ENCODE assay signal across 8 cellular contexts in genomic region chr17:4986951-4987766, GRCh38. TPM values are rescaled to one million over a fixed set of nuclear protein-coding genes. Genes with fewer than 3 reads are reported as not detected.
DNase-seq lines count a peak whose midpoint lies in the region; ATAC-seq lines count a peak whose summit lies in the region.

TSS of gene CAMTA2 (minus strand) at chr17:4987675. CDS start at chr17:4986222, 1,453 bp downstream.

- H3K27me3 ChIP-seq in HUES64 (ENCODE audit: insufficient read depth, low read length) = peaks cover 11% of the 10 kb centered on the region; the same call in 1 of the 2 replicates
- no peaks in the 10 kb centered on the region for H3K27me3 ChIP-seq in muscle layer of duodenum (ENCODE audit: low read depth, low read length)

- no peaks in the 10 kb centered on the region for H3K9me3 Mint-ChIP-seq in activated T-cell treated with anti-CD3 and anti-CD28 coated beads, Interleukin-2, amount 50 U/mL, for 24 hours

- H3K27me3 Mint-ChIP-seq in activated T-cell treated with anti-CD3 and anti-CD28 coated beads, Interleukin-2, amount 50 U/mL, for 24 hours = no peaks in the 10 kb centered on the region

- H3K4me1 ChIP-seq in HUES64 (ENCODE audit: insufficient read depth, low read length) (peaks cover 9% of the 10 kb centered on the region; the same call in 1 of the 2 replicates), muscle layer of duodenum (ENCODE audit: control insufficient read depth in 1 of 2, insufficient read depth in 2 of 2, low read length in 2 of 2) (peaks cover 15 to 24% of the 10 kb centered on the region in 2 donors)

- peak within 1 kb of the TSS; percentile 93 for H3K4me3 Mint-ChIP-seq in activated T-cell treated with anti-CD3 and anti-CD28 coated beads, Interleukin-2, amount 50 U/mL, for 24 hours

- peak; percentile 64 for DNase-seq in COLO829 (ENCODE audit: low spot score)
- peak; percentile 36 for DNase-seq in OCI-M2 (lab: John Stamatoyannopoulos, UW; ENCODE audit: unreplicated experiment)
- peak; percentile 94 for DNase-seq in activated T-cell treated with anti-CD3 and anti-CD28 coated beads, Interleukin-2, amount 50 U/mL, for 24 hours
- DNase-seq in stimulated activated CD8-positive, alpha-beta memory T cell treated with anti-CD3 and anti-CD28 coated beads, Interleukin-7, amount 100 ng/mL, for 48 hours (ENCODE audit: extremely low read depth in 1 of 2, low read depth in 1 of 2) = peak; percentile 77 to 84

- H3K9ac ChIP-seq in HUES64 (ENCODE audit: low read depth, low read length) = peak within 1 kb of the TSS; percentile 18

- ATAC-seq in GM21360 (IDR thresholded peaks at IDR 0.05; ENCODE audit: unreplicated experiment) (peak; percentile 45), esophagus mucosa (peak; percentile 80)

- peaks cover 52% of the 10 kb centered on the region for H3K4me1 Mint-ChIP-seq in activated T-cell treated with anti-CD3 and anti-CD28 coated beads, Interleukin-2, amount 50 U/mL, for 24 hours (ENCODE audit: low read depth)

- peak within 1 kb of the TSS; percentile 97 for H3K27ac Mint-ChIP-seq in activated T-cell treated with anti-CD3 and anti-CD28 coated beads, Interleukin-2, amount 50 U/mL, for 24 hours

- 2% methylated on average over 78 of the region's 78 CpGs for WGBS in HUES64

- H3K9me3 ChIP-seq in HUES64 (ENCODE audit: insufficient read depth, low read depth, low read length) (no peaks in the 10 kb centered on the region), muscle layer of duodenum (ENCODE audit: control insufficient read depth in 1 of 2, low read length in 2 of 2) (no peaks in the 10 kb centered on the region)

- peaks cover 70% of the 10 kb centered on the region for H3K36me3 Mint-ChIP-seq in activated T-cell treated with anti-CD3 and anti-CD28 coated beads, Interleukin-2, amount 50 U/mL, for 24 hours (ENCODE audit: low read depth)

- no peaks in the 10 kb centered on the region for H3K36me3 ChIP-seq in HUES64 (ENCODE audit: insufficient read depth, low read length)
- H3K36me3 ChIP-seq in muscle layer of duodenum (ENCODE audit: control insufficient read depth in 1 of 2, insufficient read depth in 2 of 2, low read length in 2 of 2) = peaks cover 10 to 23% of the 10 kb centered on the region in 2 donors

- H3K27ac ChIP-seq in HUES64 (ENCODE audit: low read depth, low read length) (no peak within 1 kb of the TSS; the same call in 1 of the 2 replicates), muscle layer of duodenum (ENCODE audit: low read length) (peak within 1 kb of the TSS; percentile 82)

- H3K4me3 ChIP-seq in HUES64 (ENCODE audit: low read length) = peak within 1 kb of the TSS; percentile 71
- H3K4me3 ChIP-seq in muscle layer of duodenum (ENCODE audit: low read depth in 1 of 2, low read length in 2 of 2) = peak within 1 kb of the TSS; percentile 65 to 78

RNA-seq across cellular contexts. Expression of gene CAMTA2, which starts in this region (rescaled TPM):
- 5.4 TPM for polyA plus RNA-seq in HUES64 (2013, experiment 1 of 2)
- polyA plus RNA-seq in HUES64 (2013, experiment 2 of 2) = 5.1 TPM
- 23.8 TPM for total RNA-seq in esophagus mucosa

Comparison
In these comparisons a context has a peak if more than half of its experiments do, and no peak if none do; other contexts are left out.
1. DNase-seq: peak in every context shown above with its lines; median percentile 94 in activated T-cell treated with anti-CD3 and anti-CD28 coated beads, Interleukin-2, amount 50 U/mL, for 24 hours; 80 in stimulated activated CD8-positive, alpha-beta memory T cell treated with anti-CD3 and anti-CD28 coated beads, Interleukin-7, amount 100 ng/mL, for 48 hours; 64 in COLO829; 36 in OCI-M2.